ENCODE assay signal across 18 cellular contexts in the genomic region with DNA sequence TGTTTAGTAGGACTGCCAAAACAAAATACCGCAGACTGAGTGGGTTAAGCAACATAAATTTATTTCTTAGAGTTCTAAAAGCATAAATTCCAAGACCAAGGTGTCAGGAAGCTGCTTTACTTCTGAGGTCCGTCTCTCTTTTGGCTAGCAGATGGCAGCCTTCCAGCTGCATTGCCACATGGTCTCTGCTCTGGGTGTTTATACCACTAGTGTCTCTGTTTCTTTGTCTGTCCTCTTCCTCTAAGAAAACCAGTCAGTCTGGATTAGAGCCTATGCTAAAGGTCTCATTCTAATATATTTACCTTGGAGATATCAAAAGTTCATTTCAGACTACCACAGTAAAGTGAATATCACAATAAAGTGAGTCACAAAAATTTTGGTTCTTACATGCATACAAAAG.
DNase-seq lines count a peak whose midpoint lies in the region; TF ChIP-seq lines count a peak whose summit lies in the region.
"Had no signal": no experiment of that assay in that cellular context is flagged by ENCODE, and none has a peak within 500 bp of the region (broad histone marks: within the 10 kb centered on the region; RNA-seq: fewer than 3 reads in every experiment).

No MANE protein-coding gene starts in this region.

- peaks cover 28% of the 10 kb centered on the region for H3K4me1 ChIP-seq in PC-9 (replicated peaks; ENCODE audit: insufficient read depth)
- H3K4me1 ChIP-seq: body of pancreas, colonic mucosa had no signal

- CTCF ChIA-PET in PC-9 (lab: Charles Lee): no interaction called here

- peak overlapping the region; percentile 5; the same call in 1 of the 2 replicates for H3K4me2 ChIP-seq in PC-9

- peaks cover 28% of the 10 kb centered on the region for H3K4me1 Mint-ChIP-seq in glutamatergic neuron (ENCODE audit: low read depth, unreplicated experiment)
- H3K4me1 Mint-ChIP-seq: nephron progenitor cell; stimulated activated memory B cell treated with anti-CD40 and anti-IgM and Interleukin-4, amounts not matched to agents 10 μg/mL and 1 μg/mL and 100 μg/mL, for 72 hours had no signal

- no peaks in the 10 kb centered on the region for H3K9me3 Mint-ChIP-seq in glutamatergic neuron (ENCODE audit: unreplicated experiment)
- H3K9me3 Mint-ChIP-seq: activated naive CD4-positive, alpha-beta T cell treated with anti-CD3 and anti-CD28 coated beads, Interleukin-2, amount 50 U/mL, for 72 hours; activated T-helper 1 cell treated with anti-CD3 and anti-CD28 coated beads, Interleukin-12 subunit alpha, Interleukin-12 subunit beta, Interleukin-2, Interleukin-4 antibody, amounts not matched to agents 30 ng/mL and 10 ng/mL and 1 ng/mL, durations not matched to agents 14 hours and 24 hours and 36 hours; nephron progenitor cell; stimulated activated memory B cell treated with anti-CD40 and anti-IgM and Interleukin-4, amounts not matched to agents 10 μg/mL and 1 μg/mL and 100 μg/mL, for 72 hours had no signal

- DNase-seq in AG10803 (ENCODE audit: low read depth) (peak; percentile 6), EH (ENCODE audit: low read depth) (peak; percentile 37), PC-9 (peak; percentile 65 to 79), glutamatergic neuron (peak; percentile 36), GM13977 (ENCODE audit: low spot score) (no peak), amygdala (lab: John Stamatoyannopoulos, UW) (no peak), COR-L47 (lab: John Stamatoyannopoulos, UW) (no peak)
- DNase-seq: activated CD4-positive, alpha-beta T cell treated with anti-CD3 and anti-CD28 coated beads for 4 hours; body of pancreas; colonic mucosa; head of caudate nucleus; MG63; NCI-H2227 treated with DMSO at 0.1 percent for 48 hours; nephron progenitor cell; stimulated activated CD4-positive, alpha-beta T cell treated with anti-CD3 and anti-CD28 coated beads, Interleukin-1b, Interleukin-23, amount 100 ng/mL, for 48 hours had no signal

- no peaks in the 10 kb centered on the region for H3K36me3 ChIP-seq in PC-9 (ENCODE audit: low read depth)
- H3K36me3 ChIP-seq: colonic mucosa, MG63 had no signal

- H3K4me3 ChIP-seq in AG10803 (ENCODE audit: low read length) (no peak overlapping the region), PC-9 (no peak overlapping the region)
- H3K4me3 ChIP-seq: body of pancreas, colonic mucosa, MG63 had no signal

- H3K27ac Mint-ChIP-seq in glutamatergic neuron (ENCODE audit: unreplicated experiment): peak overlapping the region; percentile 88
- H3K27ac Mint-ChIP-seq: activated naive CD4-positive, alpha-beta T cell treated with anti-CD3 and anti-CD28 coated beads, Interleukin-2, amount 50 U/mL, for 72 hours; activated T-helper 1 cell treated with anti-CD3 and anti-CD28 coated beads, Interleukin-12 subunit alpha, Interleukin-12 subunit beta, Interleukin-2, Interleukin-4 antibody, amounts not matched to agents 30 ng/mL and 10 ng/mL and 1 ng/mL, durations not matched to agents 14 hours and 24 hours and 36 hours; nephron progenitor cell; stimulated activated memory B cell treated with anti-CD40 and anti-IgM and Interleukin-4, amounts not matched to agents 10 μg/mL and 1 μg/mL and 100 μg/mL, for 72 hours had no signal

- POLR2A ChIA-PET in PC-9 (lab: Charles Lee; ENCODE audit: unreplicated experiment): no interaction called here

- H3K9me3 ChIP-seq in PC-9 (ENCODE audit: insufficient read depth, low read depth): 0 out of 2 replicates have a peak, but pooled peaks cover 3% of the 10 kb centered on the region
- H3K9me3 ChIP-seq: body of pancreas, colonic mucosa, MG63 had no signal

- H3K9me2 ChIP-seq in PC-9 (ENCODE audit: insufficient read depth): 0 out of 2 replicates have a peak, but pooled peaks cover 3% of the 10 kb centered on the region

- no peaks in the 10 kb centered on the region for H3K79me2 ChIP-seq in PC-9 (ENCODE audit: low read depth)

- no peak overlapping the region for H3K27ac ChIP-seq in PC-9
- H3K27ac ChIP-seq: body of pancreas, colonic mucosa had no signal

- H2AFZ ChIP-seq in PC-9: no peak overlapping the region

- H3F3A ChIP-seq in PC-9 (ENCODE audit: insufficient read depth, low read depth): no peaks in the 10 kb centered on the region; the same call in 1 of the 2 replicates

- in situ Hi-C loops in GM13977 (cut with MboI; ENCODE audit: low pct_unique_long_range_greater_than_20kb, low sequenced_read_pairs, unreplicated experiment): no loop called here

- intact Hi-C loops in PC-9 (cut with micrococcal nuclease; ENCODE audit: unreplicated experiment): no loop called here

- peak overlapping the region; percentile 35 for H3K4me3 Mint-ChIP-seq in glutamatergic neuron (ENCODE audit: unreplicated experiment)
- H3K4me3 Mint-ChIP-seq: activated T-helper 1 cell treated with anti-CD3 and anti-CD28 coated beads, Interleukin-12 subunit alpha, Interleukin-12 subunit beta, Interleukin-2, Interleukin-4 antibody, amounts not matched to agents 30 ng/mL and 10 ng/mL and 1 ng/mL, durations not matched to agents 14 hours and 24 hours and 36 hours; nephron progenitor cell; stimulated activated memory B cell treated with anti-CD40 and anti-IgM and Interleukin-4, amounts not matched to agents 10 μg/mL and 1 μg/mL and 100 μg/mL, for 72 hours had no signal

- H4K20me1 ChIP-seq in PC-9 (ENCODE audit: insufficient read depth): no peaks in the 10 kb centered on the region

- TF ChIP-seq CTCF in AG10803 (conservative IDR thresholded peaks at IDR 0.05; ENCODE audit: low read length) (no peak), PC-9 (conservative IDR thresholded peaks at IDR 0.05) (no peak), glutamatergic neuron (IDR thresholded peaks at IDR 0.05; ENCODE audit: partially characterized antibody, unreplicated experiment) (no peak), GM13977 (IDR thresholded peaks at IDR 0.05; ENCODE audit: extremely low read depth, insufficient read depth, missing control alignments) (no peak)

- H3K27me3 ChIP-seq in PC-9 (ENCODE audit: insufficient read depth, low read depth): no peaks in the 10 kb centered on the region
- H3K27me3 ChIP-seq: body of pancreas, colonic mucosa, MG63 had no signal

- H3K36me3 Mint-ChIP-seq in glutamatergic neuron (ENCODE audit: unreplicated experiment): no peaks in the 10 kb centered on the region
- H3K36me3 Mint-ChIP-seq: activated naive CD4-positive, alpha-beta T cell treated with anti-CD3 and anti-CD28 coated beads, Interleukin-2, amount 50 U/mL, for 72 hours; stimulated activated memory B cell treated with anti-CD40 and anti-IgM and Interleukin-4, amounts not matched to agents 10 μg/mL and 1 μg/mL and 100 μg/mL, for 72 hours had no signal

- peaks cover 3% of the 10 kb centered on the region for H3K27me3 Mint-ChIP-seq in glutamatergic neuron (ENCODE audit: unreplicated experiment)
- H3K27me3 Mint-ChIP-seq: stimulated activated memory B cell treated with anti-CD40 and anti-IgM and Interleukin-4, amounts not matched to agents 10 μg/mL and 1 μg/mL and 100 μg/mL, for 72 hours had no signal

- BruUV-seq in PC-9 (replicated peaks; lab: Mats Ljungman, UMichigan): no TSS peak

Comparison
In these comparisons a context has a peak if more than half of its experiments do, and no peak if none do; other contexts are left out.
1. DNase-seq: peak in AG10803 (single experiment), EH (single experiment), PC-9 (2 of 2) and glutamatergic neuron (single experiment); none in GM13977 (single experiment), amygdala (0 of 56) and COR-L47 (single experiment).